Comparison of ENCODE assay signal across 25 cellular contexts in genomic region chr9:17081351-17081750, GRCh38. TPM values are rescaled to one million over a fixed set of nuclear protein-coding genes. Genes with fewer than 3 reads are reported as not detected.
DNase-seq lines count a peak whose midpoint lies in the region; ATAC-seq and TF ChIP-seq lines count a peak whose summit lies in the region.
"Had no signal": no experiment of that assay in that cellular context is flagged by ENCODE, and none has a peak within 500 bp of the region (broad histone marks: within the 10 kb centered on the region; RNA-seq: fewer than 3 reads in every experiment).

No MANE protein-coding gene starts in this region.

- H3K9ac ChIP-seq in mesendoderm (ENCODE audit: low read length) (no peak overlapping the region), parathyroid adenoma (no peak overlapping the region)

- DNase-seq in DMS 273 (lab: John Stamatoyannopoulos, UW; ENCODE audit: unreplicated experiment) (peak; percentile 8), DMS 273 treated with DMSO at 0.1 percent for 48 hours (lab: John Stamatoyannopoulos, UW) (no peak), mesendoderm (peak; percentile 82), GM20000 (ENCODE audit: low spot score) (no peak), NOMO-1 treated with DMSO at 0.1 percent for 48 hours (lab: John Stamatoyannopoulos, UW; ENCODE audit: unreplicated experiment) (no peak)
- DNase-seq: CD8-positive, alpha-beta memory T cell; DMS153; DND-41; H7; Kasumi-1; MV-4-11; NCI-H1105; NCI-H1436 treated with DMSO at 0.1 percent for 48 hours; NCI-H187 treated with DMSO at 0.1 percent for 48 hours; NCI-H2107; NCI-H446 treated with DMSO at 0.1 percent for 48 hours; NCI-H526 treated with DMSO at 0.1 percent for 48 hours; SHP77 had no signal

- peak overlapping the region; percentile 18 for H2AFZ ChIP-seq in parathyroid adenoma

- H2BK5ac ChIP-seq in mesendoderm (ENCODE audit: low read length) = no peak overlapping the region

- no peak overlapping the region for H3K4ac ChIP-seq in mesendoderm (ENCODE audit: low read depth, low read length)

- H3K9me3 ChIP-seq in parathyroid adenoma (ENCODE audit: control insufficient read depth, low read length) = no peaks in the 10 kb centered on the region

- no peak overlapping the region for H2AK5ac ChIP-seq in mesendoderm (ENCODE audit: low read length)

- no peak for TF ChIP-seq CTCF in parathyroid adenoma (IDR thresholded peaks at IDR 0.05)
- TF ChIP-seq CTCF in GM20000 (IDR thresholded peaks at IDR 0.05; ENCODE audit: extremely low read depth, missing control alignments) = no peak

- H2BK15ac ChIP-seq in mesendoderm (replicated peaks; ENCODE audit: low read depth) = no peak overlapping the region

- peak overlapping the region; percentile 28 for H3K56ac ChIP-seq in mesendoderm (ENCODE audit: low read length)

- H3K79me2 ChIP-seq in mesendoderm (ENCODE audit: control insufficient read depth, insufficient read depth, low read length) = no peaks in the 10 kb centered on the region
- no peaks in the 10 kb centered on the region for H3K79me2 ChIP-seq in parathyroid adenoma

- H3K36me3 ChIP-seq in mesendoderm (ENCODE audit: control insufficient read depth, insufficient read depth, low read length) (no peaks in the 10 kb centered on the region), parathyroid adenoma (ENCODE audit: control insufficient read depth, insufficient read depth, low read length) (no peaks in the 10 kb centered on the region)

- no peak overlapping the region for H3K4me3 ChIP-seq in mesendoderm (ENCODE audit: low read length)
- H3K4me3 ChIP-seq in parathyroid adenoma (ENCODE audit: low read depth, low read length) = no peak overlapping the region
- H3K4me3 ChIP-seq: K562 had no signal

- H4K5ac ChIP-seq in mesendoderm (ENCODE audit: low read length) = no peak overlapping the region

- no peak for ATAC-seq in GM18505 (IDR thresholded peaks at IDR 0.05; ENCODE audit: unreplicated experiment)
- ATAC-seq: K562, Panc1 had no signal

- peak overlapping the region; percentile 60 for H3K18ac ChIP-seq in mesendoderm (ENCODE audit: low read length)

- no peak overlapping the region for H3K23ac ChIP-seq in mesendoderm (ENCODE audit: low read length)

- H3K27me3 ChIP-seq in mesendoderm (ENCODE audit: insufficient read depth, low read length, poor library complexity) (no peaks in the 10 kb centered on the region), parathyroid adenoma (ENCODE audit: control insufficient read depth, insufficient read depth, low read length) (no peaks in the 10 kb centered on the region)

- no peak overlapping the region for H4K8ac ChIP-seq in mesendoderm (ENCODE audit: low read depth, low read length)

- no CpG with 5 or more reads among the region's 8 CpGs for WGBS in mesendoderm (ENCODE audit: extremely low coverage, insufficient coverage, low lambda C conversion rate)

- H3K27ac ChIP-seq in mesendoderm (ENCODE audit: low read depth, low read length) = no peak overlapping the region
- H3K27ac ChIP-seq in parathyroid adenoma = no peak overlapping the region
- H3K27ac ChIP-seq: 22Rv1, C4-2B, RWPE1 had no signal

- H3K79me1 ChIP-seq in mesendoderm (ENCODE audit: low read length) = no peaks in the 10 kb centered on the region

- TF ChIP-seq POLR2A in GM18505 (IDR thresholded peaks at IDR 0.05; ENCODE audit: borderline replicate concordance, extremely low read depth, insufficient read depth, insufficient read length) = no peak

- H3K4me2 ChIP-seq in mesendoderm (ENCODE audit: low read length) = no peak overlapping the region
- no peak overlapping the region for H3K4me2 ChIP-seq in parathyroid adenoma (ENCODE audit: low read length)

- peak overlapping the region; percentile 47 for H2BK120ac ChIP-seq in mesendoderm (ENCODE audit: low read depth, low read length)

- H3K4me1 ChIP-seq in mesendoderm (ENCODE audit: control insufficient read depth, low read depth, low read length) = peaks cover 7% of the 10 kb centered on the region
- H3K4me1 ChIP-seq in parathyroid adenoma = no peaks in the 10 kb centered on the region

RNA-seq across cellular contexts. Expression of gene CNTLN, which starts 53.5 kb away (rescaled TPM):
- 8.6 TPM for polyA plus RNA-seq in mesendoderm (2013, experiment 1 of 2)
- polyA plus RNA-seq in mesendoderm (2013, experiment 2 of 2) = 8.6 TPM
- polyA plus RNA-seq: CD8-positive, alpha-beta memory T cell had no signal

Comparison
In these comparisons a context has a peak if more than half of its experiments do, and no peak if none do; other contexts are left out.
1. DNase-seq: peak in DMS 273 (single experiment) and mesendoderm (single experiment); none in DMS 273 treated with DMSO at 0.1 percent for 48 hours (single experiment), GM20000 (single experiment) and NOMO-1 treated with DMSO at 0.1 percent for 48 hours (single experiment).